Comparison of ENCODE assay signal across 14 cellular contexts in the genomic region with DNA sequence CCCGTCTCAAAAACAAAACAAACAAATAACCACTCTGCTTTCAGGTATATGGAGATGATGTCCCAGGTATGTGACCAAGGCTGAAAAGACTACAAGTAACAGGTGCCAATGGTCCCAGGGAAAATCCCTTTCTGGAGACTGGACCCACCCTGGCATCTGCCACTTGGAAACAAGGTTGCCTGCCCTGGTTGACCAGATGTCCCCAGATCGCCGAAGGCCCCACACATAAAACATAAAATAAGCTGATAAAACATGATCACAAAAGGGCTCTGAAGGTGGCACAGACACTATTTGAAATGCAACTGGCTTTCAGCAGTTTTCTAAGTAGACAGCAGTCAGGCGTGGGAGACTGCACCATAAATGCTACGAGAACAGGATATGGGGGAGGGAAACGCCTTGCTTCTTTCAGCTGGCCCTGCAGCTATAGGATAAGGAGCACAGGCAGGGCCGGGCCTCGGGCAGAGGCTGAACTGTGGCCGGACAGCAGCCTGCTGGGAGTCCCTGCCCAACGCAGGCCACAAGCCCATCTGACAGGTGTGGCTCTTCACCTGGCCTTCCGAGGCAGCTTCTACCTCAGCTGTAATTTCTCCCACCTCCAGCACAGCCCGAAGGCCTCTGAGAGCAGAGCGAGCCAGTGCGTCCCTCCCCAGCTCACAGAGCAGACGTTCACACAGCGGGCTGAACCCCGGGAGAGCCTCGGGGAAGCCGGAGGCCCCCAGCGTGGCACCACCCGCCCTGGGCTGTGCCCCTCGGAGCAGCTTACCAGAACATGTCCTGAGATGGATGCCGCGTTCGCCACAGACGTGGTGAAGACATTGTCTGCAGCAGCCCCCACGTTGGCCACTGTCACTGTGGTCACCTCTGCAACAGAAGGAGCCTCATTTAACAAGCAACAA. TPM values are rescaled to one million over a fixed set of nuclear protein-coding genes. Genes with fewer than 3 reads are reported as not detected.
DNase-seq lines count a peak whose midpoint lies in the region; ATAC-seq and TF ChIP-seq lines count a peak whose summit lies in the region.
"Had no signal": no experiment of that assay in that cellular context is flagged by ENCODE, and none has a peak within 500 bp of the region (broad histone marks: within the 10 kb centered on the region; RNA-seq: fewer than 3 reads in every experiment).

No MANE protein-coding gene starts in this region.

- peaks cover 7% of the 10 kb centered on the region for H3K36me3 Mint-ChIP-seq in IgD-negative memory B cell
- H3K36me3 Mint-ChIP-seq in activated naive CD8-positive, alpha-beta T cell treated with anti-CD3 and anti-CD28 coated beads for 36 hours: peaks cover 19% of the 10 kb centered on the region

- H3K36me3 ChIP-seq in BLaER1: peaks cover 56% of the 10 kb centered on the region
- H3K36me3 ChIP-seq in Karpas-422 (ENCODE audit: insufficient read depth, low read length): peaks cover 5% of the 10 kb centered on the region; the same call in 1 of the 2 replicates

- no peak for TF ChIP-seq CTCF in GM13977 (IDR thresholded peaks at IDR 0.05; ENCODE audit: extremely low read depth, insufficient read depth, missing control alignments)

- H3K27me3 ChIP-seq in BLaER1: no peaks in the 10 kb centered on the region
- H3K27me3 ChIP-seq in Karpas-422 (ENCODE audit: low read length): no peaks in the 10 kb centered on the region

- peaks cover 15 to 27% (median 16%) of the 10 kb centered on the region in 3 donors for H3K4me1 Mint-ChIP-seq in IgD-negative memory B cell
- peaks cover 39% of the 10 kb centered on the region for H3K4me1 Mint-ChIP-seq in activated naive CD8-positive, alpha-beta T cell treated with anti-CD3 and anti-CD28 coated beads for 36 hours

- H3K4me3 ChIP-seq in BLaER1 (no peak overlapping the region), Karpas-422 (ENCODE audit: low read length) (no peak overlapping the region)

- DNase-seq in activated naive CD8-positive, alpha-beta T cell treated with anti-CD3 and anti-CD28 coated beads for 36 hours: no peak
- DNase-seq in left kidney (ENCODE audit: low read depth, low spot score) (peak; percentile 89), GM13977 (ENCODE audit: low spot score) (no peak), Karpas-422 (no peak)
- DNase-seq in stimulated activated CD4-positive, alpha-beta T cell treated with anti-CD3 and anti-CD28 coated beads, Interleukin-15, amount 100 ng/mL, for 24 hours: no peak
- DNase-seq: NCI-H1694, SHP77 treated with DMSO at 0.1 percent for 48 hours, WERI-Rb-1 had no signal

- no peak overlapping the region; the same call in 1 of the 2 replicates for H3K9ac ChIP-seq in BLaER1
- H3K9ac ChIP-seq in Karpas-422 (ENCODE audit: low read length): no peak overlapping the region

- no peaks in the 10 kb centered on the region for H3K9me3 Mint-ChIP-seq in IgD-negative memory B cell
- no peaks in the 10 kb centered on the region for H3K9me3 Mint-ChIP-seq in activated naive CD8-positive, alpha-beta T cell treated with anti-CD3 and anti-CD28 coated beads for 36 hours
- H3K9me3 Mint-ChIP-seq: stimulated activated effector memory CD8-positive, alpha-beta T cell treated with anti-CD3 and anti-CD28 coated beads, Interleukin-12 subunit alpha, Interleukin-12 subunit beta, amount 100 ng/mL, for 72 hours had no signal

- H3K79me2 ChIP-seq in Karpas-422 (ENCODE audit: low read length): peaks cover 38% of the 10 kb centered on the region

- H3K27me3 Mint-ChIP-seq in IgD-negative memory B cell: no peaks in the 10 kb centered on the region
- H3K27me3 Mint-ChIP-seq in activated naive CD8-positive, alpha-beta T cell treated with anti-CD3 and anti-CD28 coated beads for 36 hours: no peaks in the 10 kb centered on the region

- H3K27ac ChIP-seq in BLaER1 (0 out of 2 replicates have a peak overlapping the region, but pooled peaks have one; percentile 0), Karpas-422 (ENCODE audit: low read length) (no peak overlapping the region)
- H3K27ac ChIP-seq: WERI-Rb-1 had no signal

- H3K9me3 ChIP-seq in BLaER1 (no peaks in the 10 kb centered on the region), Karpas-422 (ENCODE audit: low read length) (no peaks in the 10 kb centered on the region)

- no peak overlapping the region for H2AFZ ChIP-seq in Karpas-422 (ENCODE audit: low read length)

- ATAC-seq in HG03469 (IDR thresholded peaks at IDR 0.05; ENCODE audit: unreplicated experiment): no peak
- ATAC-seq: left lobe of liver; stimulated activated effector memory CD8-positive, alpha-beta T cell treated with anti-CD3 and anti-CD28 coated beads, Interleukin-12 subunit alpha, Interleukin-12 subunit beta, amount 100 ng/mL, for 72 hours had no signal

- peak overlapping the region in 2 of 3 donors; percentile 59 to 80 for H3K27ac Mint-ChIP-seq in IgD-negative memory B cell
- no peak overlapping the region for H3K27ac Mint-ChIP-seq in activated naive CD8-positive, alpha-beta T cell treated with anti-CD3 and anti-CD28 coated beads for 36 hours

- peaks cover 65% of the 10 kb centered on the region for H3K4me1 ChIP-seq in BLaER1
- H3K4me1 ChIP-seq in Karpas-422 (ENCODE audit: low read length): peaks cover 19% of the 10 kb centered on the region

- H3K9me2 ChIP-seq in Karpas-422 (replicated peaks; ENCODE audit: insufficient read depth, low read length): no peaks in the 10 kb centered on the region

- H3K4me2 ChIP-seq in BLaER1 (peak overlapping the region; percentile 98), Karpas-422 (ENCODE audit: low read depth, low read length, poor library complexity, severe bottlenecking) (no peak overlapping the region)

- H4K20me1 ChIP-seq in BLaER1 (peaks cover 75% of the 10 kb centered on the region), Karpas-422 (ENCODE audit: insufficient read depth, low read depth, low read length) (0 out of 2 replicates have a peak, but pooled peaks cover 7% of the 10 kb centered on the region)

- peak overlapping the region in 2 of 4 donors; percentile 34 to 61 for H3K4me3 Mint-ChIP-seq in IgD-negative memory B cell
- H3K4me3 Mint-ChIP-seq in activated naive CD8-positive, alpha-beta T cell treated with anti-CD3 and anti-CD28 coated beads for 36 hours: peak overlapping the region; percentile 85
- H3K4me3 Mint-ChIP-seq: stimulated activated effector memory CD8-positive, alpha-beta T cell treated with anti-CD3 and anti-CD28 coated beads, Interleukin-12 subunit alpha, Interleukin-12 subunit beta, amount 100 ng/mL, for 72 hours had no signal

- in situ Hi-C loops in GM13977 (cut with MboI; ENCODE audit: low pct_unique_long_range_greater_than_20kb, low sequenced_read_pairs, unreplicated experiment): no loop called here

RNA-seq across cellular contexts. Expression of a gene that starts 4.0 kb away (rescaled TPM):
- 25.6 TPM for polyA plus RNA-seq in IgD-negative memory B cell
- total RNA-seq in activated naive CD8-positive, alpha-beta T cell treated with anti-CD3 and anti-CD28 coated beads for 36 hours: 10 to 100 TPM; 46.1 to 49.7 TPM
- 35.9 and 57.3 TPM in 2 replicates for total RNA-seq in Karpas-422 (2014; rRNA removed; shearing (Covaris generic); ENCODE audit: low replicate concordance)

RNA-seq across cellular contexts. Expression of a gene that starts 4.6 kb away (rescaled TPM):
- polyA plus RNA-seq in IgD-negative memory B cell: 35.6 TPM
- total RNA-seq in activated naive CD8-positive, alpha-beta T cell treated with anti-CD3 and anti-CD28 coated beads for 36 hours: 1 to 10 TPM; 7.6 to 9.2 TPM
- total RNA-seq in Karpas-422 (2014; rRNA removed; shearing (Covaris generic); ENCODE audit: low replicate concordance): 25.4 and 32.8 TPM in 2 replicates

RNA-seq across cellular contexts. Expression of a gene that starts 15.0 kb away (rescaled TPM):
- 17.3 TPM for polyA plus RNA-seq in IgD-negative memory B cell
- total RNA-seq in activated naive CD8-positive, alpha-beta T cell treated with anti-CD3 and anti-CD28 coated beads for 36 hours: 10 to 100 TPM; 13.3 to 15.9 TPM
- total RNA-seq in Karpas-422 (2014; rRNA removed; shearing (Covaris generic); ENCODE audit: low replicate concordance): 2.3 and 10.4 TPM in 2 replicates

RNA-seq across cellular contexts. Expression of a gene that starts 53.9 kb away (rescaled TPM):
- polyA plus RNA-seq in IgD-negative memory B cell: not detected
- total RNA-seq in activated naive CD8-positive, alpha-beta T cell treated with anti-CD3 and anti-CD28 coated beads for 36 hours: under 1 TPM; 0.26 to 0.37 TPM
- total RNA-seq in Karpas-422 (2014; rRNA removed; shearing (Covaris generic); ENCODE audit: low replicate concordance): not detected in 2 replicates
- total RNA-seq: glomerular endothelial cell had no signal

RNA-seq across cellular contexts. Expression of a gene that starts 56.3 kb away (rescaled TPM):
- polyA plus RNA-seq in IgD-negative memory B cell: 246 TPM
- 100 to 1,000 TPM; 231 to 243 TPM for total RNA-seq in activated naive CD8-positive, alpha-beta T cell treated with anti-CD3 and anti-CD28 coated beads for 36 hours
- 127 and 177 TPM in 2 replicates for total RNA-seq in Karpas-422 (2014; rRNA removed; shearing (Covaris generic); ENCODE audit: low replicate concordance)
